ENCODE assay signal across 19 cellular contexts in genomic region chr1:31441558-31441957, GRCh38.
"Had no signal": no experiment of that assay in that cellular context is flagged by ENCODE, and none has a peak within 500 bp of the region (broad histone marks: within the 10 kb centered on the region; RNA-seq: fewer than 3 reads in every experiment).

No MANE protein-coding gene starts in this region.

- DNase-seq: activated CD4-positive, alpha-beta T cell treated with anti-CD3 and anti-CD28 coated beads, Interleukin-2, amount 10 ng/mL, durations not matched to agents 7 days and 5 days; activated CD8-positive, alpha-beta memory T cell treated with anti-CD3 and anti-CD28 coated beads, Interleukin-2, amount 50 U/mL, for 4 hours; activated effector memory CD4-positive, alpha-beta T cell treated with anti-CD3 and anti-CD28 coated beads, Interleukin-2, amount 50 U/mL, for 16 hours; activated naive CD4-positive, alpha-beta T cell treated with anti-CD3 and anti-CD28 coated beads, Interleukin-2, amount 50 U/mL, for 16 hours; activated T-cell treated with anti-CD3 and anti-CD28 coated beads, Interleukin-2, amount 50 U/mL, for 4 hours; colonic mucosa; endodermal cell; foreskin keratinocyte; glutamatergic neuron; hippocampal formation; nephron progenitor cell; occipital lobe; retina; spleen; stimulated activated naive CD4-positive, alpha-beta T cell; T1000 had no signal

- H3K9me3 Mint-ChIP-seq: central memory CD8-positive, alpha-beta T cell had no signal

- ATAC-seq: activated T-cell treated with anti-CD3 and anti-CD28 coated beads, Interleukin-2, amount 50 U/mL, for 4 hours; foreskin keratinocyte had no signal

- H3K27me3 ChIP-seq: ascending aorta, colonic mucosa, spleen had no signal

- H3K4me3 ChIP-seq: ascending aorta, colonic mucosa, lung, spleen had no signal

- H3K27ac ChIP-seq: ascending aorta, colonic mucosa, foreskin keratinocyte, spleen had no signal

- H3K4me3 Mint-ChIP-seq: activated CD4-positive, alpha-beta T cell treated with anti-CD3 and anti-CD28 coated beads, Interleukin-2, amount 10 ng/mL, durations not matched to agents 7 days and 5 days; activated T-cell treated with anti-CD3 and anti-CD28 coated beads, Interleukin-2, amount 50 U/mL, for 4 hours; central memory CD8-positive, alpha-beta T cell; endodermal cell; nephron progenitor cell had no signal

- H3K4me1 ChIP-seq: ascending aorta, foreskin keratinocyte, spleen had no signal

- H3K27me3 Mint-ChIP-seq: activated CD4-positive, alpha-beta T cell treated with anti-CD3 and anti-CD28 coated beads, Interleukin-2, amount 10 ng/mL, durations not matched to agents 7 days and 5 days had no signal

- H3K4me1 Mint-ChIP-seq: activated CD4-positive, alpha-beta T cell treated with anti-CD3 and anti-CD28 coated beads, Interleukin-2, amount 10 ng/mL, durations not matched to agents 7 days and 5 days; central memory CD8-positive, alpha-beta T cell; endodermal cell had no signal

- H3K9me3 ChIP-seq: ascending aorta, colonic mucosa had no signal

- H3K27ac Mint-ChIP-seq: activated CD4-positive, alpha-beta T cell treated with anti-CD3 and anti-CD28 coated beads, Interleukin-2, amount 10 ng/mL, durations not matched to agents 7 days and 5 days; endodermal cell; nephron progenitor cell had no signal

- H3K36me3 ChIP-seq: ascending aorta, colonic mucosa, spleen had no signal
